ENCODE assay signal across 1 cellular context in genomic region chr2:233857511-233858118, GRCh38.
TF ChIP-seq lines count a peak whose summit lies in the region.

No MANE protein-coding gene starts in this region.

TF ChIP-seq in IMR-90, 13 proteins besides CTCF, POLR2A, EP300 and RAD21 (continued from another document):
- TF ChIP-seq RFX5 (IDR thresholded peaks at IDR 0.05; ENCODE audit: low read depth, low read length): no peak
- TF ChIP-seq NFE2L2 (IDR thresholded peaks at IDR 0.05; ENCODE audit: low read depth, low read length): no peak
- TF ChIP-seq MAFK (IDR thresholded peaks at IDR 0.05; ENCODE audit: low read depth, low read length): no peak
- TF ChIP-seq MXI1 (IDR thresholded peaks at IDR 0.05; ENCODE audit: borderline replicate concordance, low read depth, low read length): no peak
- TF ChIP-seq SMC3 (IDR thresholded peaks at IDR 0.05; ENCODE audit: low read depth, low read length): no peak
- TF ChIP-seq, protein P1, sequence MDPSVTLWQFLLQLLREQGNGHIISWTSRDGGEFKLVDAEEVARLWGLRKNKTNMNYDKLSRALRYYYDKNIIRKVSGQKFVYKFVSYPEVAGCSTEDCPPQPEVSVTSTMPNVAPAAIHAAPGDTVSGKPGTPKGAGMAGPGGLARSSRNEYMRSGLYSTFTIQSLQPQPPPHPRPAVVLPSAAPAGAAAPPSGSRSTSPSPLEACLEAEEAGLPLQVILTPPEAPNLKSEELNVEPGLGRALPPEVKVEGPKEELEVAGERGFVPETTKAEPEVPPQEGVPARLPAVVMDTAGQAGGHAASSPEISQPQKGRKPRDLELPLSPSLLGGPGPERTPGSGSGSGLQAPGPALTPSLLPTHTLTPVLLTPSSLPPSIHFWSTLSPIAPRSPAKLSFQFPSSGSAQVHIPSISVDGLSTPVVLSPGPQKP (IDR thresholded peaks at IDR 0.05; ENCODE audit: borderline replicate concordance, low read depth, low read length): no peak
- no peak for TF ChIP-seq FOS (IDR thresholded peaks at IDR 0.05; ENCODE audit: low read depth, low read length)
